ENCODE assay signal across 18 cellular contexts in the genomic region with DNA sequence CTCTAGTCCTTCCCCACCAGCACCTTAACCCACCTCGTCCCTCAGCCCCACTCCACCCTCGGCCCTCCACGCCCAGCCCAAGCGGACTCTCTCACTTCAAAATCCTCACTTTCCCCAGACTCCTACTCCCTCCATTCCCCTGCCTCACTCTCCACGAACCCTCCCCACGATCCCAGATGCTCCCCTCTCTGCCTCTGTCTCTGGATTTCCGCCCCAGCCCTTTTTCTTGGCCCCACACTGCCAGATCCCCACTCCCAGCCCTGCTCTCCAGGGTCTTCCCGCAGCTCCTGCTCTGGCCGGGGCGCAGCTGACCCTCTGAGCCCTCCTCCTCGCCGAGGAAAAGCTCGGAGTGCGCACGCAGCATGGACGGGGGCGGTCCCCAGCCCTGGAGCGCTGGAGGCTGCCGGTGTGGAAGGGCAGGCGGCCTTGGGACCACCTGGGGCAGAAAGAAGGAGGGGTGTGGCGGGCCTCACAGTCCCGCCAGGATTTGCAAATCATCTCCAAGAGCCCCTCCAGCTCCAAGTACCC. TPM values are rescaled to one million over a fixed set of nuclear protein-coding genes. Genes with fewer than 3 reads are reported as not detected.
DNase-seq lines count a peak whose midpoint lies in the region; ATAC-seq and TF ChIP-seq lines count a peak whose summit lies in the region.
"Had no signal": no experiment of that assay in that cellular context is flagged by ENCODE, and none has a peak within 500 bp of the region (broad histone marks: within the 10 kb centered on the region; RNA-seq: fewer than 3 reads in every experiment).

A gene (minus strand): TSS at position 351 of the 528 bp plus-strand sequence. CDS start 673 bp downstream, outside the sequence.

- intact Hi-C loops in breast epithelium (cut with DNase I; ENCODE audit: low total_unique reads) (no loop called here), MCF 10A (cut with micrococcal nuclease) (no loop called here), mammary epithelial cell (cut with micrococcal nuclease) (no loop called here)

- H2AFZ ChIP-seq in mammary epithelial cell (ENCODE audit: low read depth, low read length) = no peak within 1 kb of the TSS

- H3K27me3 Mint-ChIP-seq in MCF 10A (ENCODE audit: insufficient read depth, unreplicated experiment) = peaks cover 10% of the 10 kb centered on the region

- TF ChIP-seq EP300 in suprapubic skin (IDR thresholded peaks at IDR 0.05) = no peak

- BruUV-seq in MCF 10A (replicated peaks; lab: Mats Ljungman, UMichigan) (no TSS peak), mammary epithelial cell (replicated peaks; lab: Mats Ljungman, UMichigan) (no TSS peak)

- POLR2A ChIA-PET in MCF 10A (lab: Yijun Ruan, JAX) = no interaction called here

- DNase-seq in breast epithelium (ENCODE audit: low spot score in 2 of 2) (no peak), MCF 10A (ENCODE audit: unreplicated experiment) (no peak), mammary epithelial cell (no peak), left kidney (ENCODE audit: low read depth, low spot score) (peak; percentile 65), suprapubic skin (ENCODE audit: low spot score in 2 of 2) (no peak), SIG-M5 (lab: John Stamatoyannopoulos, UW) (no peak), NCI-H1105 (lab: John Stamatoyannopoulos, UW) (no peak)
- DNase-seq: Caco-2, KBM-7, left ventricle myocardium superior, NCI-H1417, NCI-H526, RPMI8226 had no signal

- in situ Hi-C loops in mammary epithelial cell (cut with MboI; ENCODE audit: low sequenced_read_pairs in 2 of 2) = no loop called here

- H3K4me1 Mint-ChIP-seq in MCF 10A (ENCODE audit: insufficient read depth, unreplicated experiment) = peaks cover 6% of the 10 kb centered on the region

- peaks cover 0 to 7% of the 10 kb centered on the region in 2 donors for H3K4me1 ChIP-seq in breast epithelium
- no peaks in the 10 kb centered on the region for H3K4me1 ChIP-seq in mammary epithelial cell (ENCODE audit: insufficient read depth, low read length)
- H3K4me1 ChIP-seq in suprapubic skin = peaks cover 13% of the 10 kb centered on the region
- H3K4me1 ChIP-seq: Caco-2 had no signal

- no peaks in the 10 kb centered on the region for H3K36me3 ChIP-seq in breast epithelium
- H3K36me3 ChIP-seq in mammary epithelial cell (ENCODE audit: insufficient read depth, low read length) = no peaks in the 10 kb centered on the region
- H3K36me3 ChIP-seq in suprapubic skin = no peaks in the 10 kb centered on the region
- H3K36me3 ChIP-seq: gastroesophageal sphincter had no signal

- TF ChIP-seq POLR2A in breast epithelium (IDR thresholded peaks at IDR 0.05) = no peak
- TF ChIP-seq POLR2A in suprapubic skin (IDR thresholded peaks at IDR 0.05) = no peak

- H3K27me3 ChIP-seq in breast epithelium (peaks cover 7 to 46% of the 10 kb centered on the region in 2 donors), mammary epithelial cell (ENCODE audit: insufficient read depth, low read length) (peaks cover 25% of the 10 kb centered on the region), suprapubic skin (peaks cover 54% of the 10 kb centered on the region)

- H3K9me3 ChIP-seq in breast epithelium = no peaks in the 10 kb centered on the region
- H3K9me3 ChIP-seq in mammary epithelial cell (replicated peaks; ENCODE audit: insufficient read depth, low read length) = no peaks in the 10 kb centered on the region
- no peaks in the 10 kb centered on the region for H3K9me3 ChIP-seq in suprapubic skin
- H3K9me3 ChIP-seq: Caco-2, gastroesophageal sphincter had no signal

- peak within 1 kb of the TSS in 2 of 3 donors; percentile 21 to 47 for H3K4me3 ChIP-seq in breast epithelium
- H3K4me3 ChIP-seq in mammary epithelial cell (replicated peaks in 1 of 3; ENCODE audit: insufficient read depth in 1 of 3, low read depth in 2 of 3, low read length in 3 of 3) = peak within 1 kb of the TSS in 1 of 3 experiments; percentile 2
- H3K4me3 ChIP-seq in suprapubic skin = peak within 1 kb of the TSS; percentile 33

- H3K27ac Mint-ChIP-seq in MCF 10A (ENCODE audit: low read depth, unreplicated experiment) = no peak within 1 kb of the TSS
- H3K27ac Mint-ChIP-seq: natural killer cell treated with Interleukin-12 subunit alpha and Interleukin-12 subunit beta and Interleukin-15 and Interleukin-18, amount 100 ng/mL, for 72 hours; T-helper 2 cell treated with Interferon-gamma antibody and Interleukin-4, amounts not matched to agents 5 μg/mL and 100 μg/mL, for 36 hours had no signal

- no peaks in the 10 kb centered on the region for H3K36me3 Mint-ChIP-seq in MCF 10A (ENCODE audit: insufficient read depth, unreplicated experiment)
- H3K36me3 Mint-ChIP-seq: natural killer cell treated with Interleukin-12 subunit alpha and Interleukin-12 subunit beta and Interleukin-15 and Interleukin-18, amount 100 ng/mL, for 72 hours had no signal

- no peaks in the 10 kb centered on the region for H4K20me1 ChIP-seq in mammary epithelial cell (ENCODE audit: insufficient read depth, low read length)

- no peak for ATAC-seq in HG03108 (IDR thresholded peaks at IDR 0.05; ENCODE audit: unreplicated experiment)
- ATAC-seq: gastroesophageal sphincter; natural killer cell treated with Interleukin-12 subunit alpha and Interleukin-12 subunit beta and Interleukin-15 and Interleukin-18, amount 100 ng/mL, for 72 hours had no signal

- no peak within 1 kb of the TSS for H3K4me3 Mint-ChIP-seq in MCF 10A (ENCODE audit: unreplicated experiment)
- H3K4me3 Mint-ChIP-seq: natural killer cell treated with Interleukin-12 subunit alpha and Interleukin-12 subunit beta and Interleukin-15 and Interleukin-18, amount 100 ng/mL, for 72 hours; T-helper 2 cell treated with Interferon-gamma antibody and Interleukin-4, amounts not matched to agents 5 μg/mL and 100 μg/mL, for 36 hours had no signal

- dilution Hi-C loops in mammary epithelial cell (cut with HindIII; ENCODE audit: low sequenced_read_pairs) = no loop called here

- no peaks in the 10 kb centered on the region for H3K79me2 ChIP-seq in mammary epithelial cell (ENCODE audit: insufficient read depth, low read length)

- CTCF ChIA-PET in MCF 10A (lab: Yijun Ruan, JAX) (interaction anchor here (0.6 to 1.1 kb wide), 3 partner anchors 15 to 282 kb away, joined by 3 to 6 read pairs (median 5); no protein-coding TSS in a partner anchor), mammary epithelial cell (lab: Charles Lee; ENCODE audit: low non-redundant PET) (no interaction called here)

- H3K4me2 ChIP-seq in mammary epithelial cell (ENCODE audit: insufficient read depth, low read depth, low read length) = peak within 1 kb of the TSS; percentile 42

- H3K9me3 Mint-ChIP-seq in MCF 10A (ENCODE audit: unreplicated experiment) = no peaks in the 10 kb centered on the region
- H3K9me3 Mint-ChIP-seq: natural killer cell treated with Interleukin-12 subunit alpha and Interleukin-12 subunit beta and Interleukin-15 and Interleukin-18, amount 100 ng/mL, for 72 hours; T-helper 2 cell treated with Interferon-gamma antibody and Interleukin-4, amounts not matched to agents 5 μg/mL and 100 μg/mL, for 36 hours had no signal

- TF ChIP-seq CTCF in breast epithelium (IDR thresholded peaks at IDR 0.05) = no peak
- no peak for TF ChIP-seq CTCF in MCF 10A (IDR thresholded peaks at IDR 0.05; ENCODE audit: unreplicated experiment)
- no peak for TF ChIP-seq CTCF in mammary epithelial cell (conservative IDR thresholded peaks at IDR 0.05 in 1 of 2, IDR thresholded peaks at IDR 0.05 in 1 of 2; ENCODE audit: extremely low read depth in 1 of 2, insufficient read depth in 1 of 2, low read depth in 1 of 2, low read length in 2 of 2)
- no peak for TF ChIP-seq CTCF in suprapubic skin (IDR thresholded peaks at IDR 0.05)

- H3K9ac ChIP-seq in mammary epithelial cell (ENCODE audit: insufficient read depth, low read length) = no peak within 1 kb of the TSS

- 6% methylated on average over 3 of the region's 22 CpGs for WGBS in mammary epithelial cell (ENCODE audit: low coverage, missing lambda C conversion rate)
- WGBS in suprapubic skin = 6% methylated on average over 22 of the region's 22 CpGs

- H3K27ac ChIP-seq in breast epithelium (no peak within 1 kb of the TSS), mammary epithelial cell (ENCODE audit: insufficient read depth, low read depth, low read length) (no peak within 1 kb of the TSS), suprapubic skin (no peak within 1 kb of the TSS)
- H3K27ac ChIP-seq: gastroesophageal sphincter had no signal

RNA-seq across cellular contexts. Expression of the gene that starts here (rescaled TPM):
- total RNA-seq in breast epithelium (not detected), MCF 10A (2022) (not detected in 2 replicates), mammary epithelial cell (not detected), suprapubic skin (not detected)
- polyA plus RNA-seq in mammary epithelial cell = not detected
- polyA minus RNA-seq in mammary epithelial cell = not detected
- total RNA-seq: Caco-2; gastroesophageal sphincter; left ventricle myocardium superior; natural killer cell treated with Interleukin-12 subunit alpha and Interleukin-12 subunit beta and Interleukin-15 and Interleukin-18, amount 100 ng/mL, for 72 hours; temporal lobe had no signal
